2 cellular contexts compared by ENCODE assay signal in genomic region chr5:146210810-146211209, GRCh38. TPM values are rescaled to one million over a fixed set of nuclear protein-coding genes. Genes with fewer than 3 reads are reported as not detected.
DNase-seq lines count a peak whose midpoint lies in the region; TF ChIP-seq lines count a peak whose summit lies in the region.
"Not testable (repeated sequence)": the region's sequence is repeated elsewhere in the genome, so short reads cannot be mapped to it uniquely, and the experiment has no call there.

No MANE protein-coding gene starts in this region.

- H2AK5ac ChIP-seq in trophoblast cell (ENCODE audit: low read length) = not testable (repeated sequence)

- CTCF ChIA-PET in HEK293 (lab: Yijun Ruan, JAX) = not testable (repeated sequence)

- H4K91ac ChIP-seq in trophoblast cell (ENCODE audit: low read depth, low read length) = not testable (repeated sequence)

- POLR2A ChIA-PET in HEK293 (lab: Yijun Ruan, JAX) = interaction anchor here (0.7 kb wide), 1 partner anchor 192 kb away, joined by 4 read pairs; no protein-coding TSS in a partner anchor

- H2BK120ac ChIP-seq in trophoblast cell (ENCODE audit: insufficient read depth, low read length, poor library complexity) = not testable (repeated sequence)

- not testable (repeated sequence) for H2BK12ac ChIP-seq in trophoblast cell (ENCODE audit: low read length)

- H3K4me2 ChIP-seq in trophoblast cell (ENCODE audit: low read length) = not testable (repeated sequence)

- H3K27me3 ChIP-seq in trophoblast cell (ENCODE audit: insufficient read depth, low read length) = not testable (repeated sequence)

- H3K4me1 ChIP-seq in HEK293 (ENCODE audit: control insufficient read depth, insufficient read depth, low read length) = peaks cover 20% of the 10 kb centered on the region
- H3K4me1 ChIP-seq in trophoblast cell (ENCODE audit: control insufficient read depth in 1 of 2, insufficient read depth in 2 of 2, low read length in 2 of 2) = not testable (repeated sequence)

- H4K12ac ChIP-seq in trophoblast cell (ENCODE audit: low read depth, low read length) = not testable (repeated sequence)

- H3K36me3 ChIP-seq in HEK293 (ENCODE audit: control insufficient read depth in 2 of 2, insufficient read depth in 1 of 2, low read length in 2 of 2); trophoblast cell (ENCODE audit: control insufficient read depth in 1 of 2, insufficient read depth in 2 of 2, low read length in 2 of 2): not testable (repeated sequence)

- H3K23ac ChIP-seq in trophoblast cell (ENCODE audit: low read length) = not testable (repeated sequence)

- not testable (repeated sequence) for TF ChIP-seq CTCF in HEK293 (tag by site-specific recombination; IDR thresholded peaks at IDR 0.05)

- not testable (repeated sequence) for H3K79me2 ChIP-seq in trophoblast cell (ENCODE audit: control insufficient read depth, insufficient read depth, low read length, poor library complexity)

- not testable (repeated sequence) for H3K27ac ChIP-seq in HEK293 (ENCODE audit: extremely low read depth, low read depth, low read length); trophoblast cell (ENCODE audit: low read depth, low read length)

- H4K8ac ChIP-seq in trophoblast cell (ENCODE audit: low read depth, low read length) = not testable (repeated sequence)

- H3K18ac ChIP-seq in trophoblast cell (ENCODE audit: low read length) = not testable (repeated sequence)

- not testable (repeated sequence) for H3K9me3 ChIP-seq in HEK293 (ENCODE audit: control insufficient read depth, insufficient read depth, low read depth, low read length); trophoblast cell (ENCODE audit: insufficient read depth, low read depth, low read length)

- not testable (repeated sequence) for H3K79me1 ChIP-seq in trophoblast cell (ENCODE audit: low read length)

- not testable (repeated sequence) for H2BK5ac ChIP-seq in trophoblast cell (ENCODE audit: low read depth, low read length, poor library complexity)

- not testable (repeated sequence) for H3K9ac ChIP-seq in trophoblast cell (ENCODE audit: low read length)

- H3K4ac ChIP-seq in trophoblast cell (ENCODE audit: low read depth, low read length) = peak overlapping the region; percentile 95

- not testable (repeated sequence) for H3K4me3 ChIP-seq in HEK293 (ENCODE audit: low read depth, low read length); trophoblast cell (ENCODE audit: low read depth, low read length)

- H3K14ac ChIP-seq in trophoblast cell (ENCODE audit: low read length) = not testable (repeated sequence)

- H2AFZ ChIP-seq in trophoblast cell (ENCODE audit: insufficient read depth, low read length, poor library complexity) = not testable (repeated sequence)

- no CpG with 5 or more reads among the region's 13 CpGs for WGBS in trophoblast cell (ENCODE audit: extremely low coverage, insufficient coverage, insufficient read length)

- DNase-seq in trophoblast cell = peak in 1 of 2 donors; percentile 16

TF ChIP-seq in HEK293, 187 proteins besides CTCF, POLR2A, EP300 and RAD21:
- TF ChIP-seq ZNF600 (tag by site-specific recombination; IDR thresholded peaks at IDR 0.05) (0 out of 2 replicates have a peak, but pooled peaks have one; percentile 27), ZNF558 (tag by site-specific recombination; IDR thresholded peaks at IDR 0.05) (peak; percentile 95)

RNA-seq across cellular contexts. Expression of gene RBM27, which starts 7.4 kb away (rescaled TPM):
- polyA plus RNA-seq in trophoblast cell (2013) = 15.4 and 15.5 TPM in 2 replicates

RNA-seq across cellular contexts. Expression of gene LARS1, which starts 28.4 kb away (rescaled TPM):
- 73.0 and 76.5 TPM in 2 replicates for polyA plus RNA-seq in trophoblast cell (2013)
